Comparison of ENCODE assay signal across 39 cellular contexts in the genomic region with DNA sequence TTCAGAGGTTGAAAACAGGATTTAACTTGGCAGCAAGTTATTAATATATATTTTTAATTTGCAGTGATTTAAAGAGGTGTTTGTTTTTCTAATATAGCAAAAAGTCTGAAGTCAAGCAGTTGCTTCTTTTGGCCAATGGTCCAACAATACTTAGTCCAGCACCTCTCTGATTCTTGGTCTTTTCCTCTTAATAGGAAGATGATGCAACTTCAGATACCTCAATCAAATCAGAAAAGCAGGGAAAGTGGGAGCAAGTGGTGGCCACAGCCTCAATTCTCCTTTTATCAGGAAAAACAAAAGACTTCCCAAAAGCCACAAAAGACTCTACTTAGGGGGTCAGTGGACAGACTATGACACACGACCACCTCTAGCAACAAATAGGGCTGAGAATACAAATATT.
"Had no signal": no experiment of that assay in that cellular context is flagged by ENCODE, and none has a peak within 500 bp of the region (broad histone marks: within the 10 kb centered on the region; RNA-seq: fewer than 3 reads in every experiment).

No MANE protein-coding gene starts in this region.

- H3K4me1 ChIP-seq: adrenal gland, ascending aorta, body of pancreas, breast epithelium had no signal

- H3K9me3 ChIP-seq: adrenal gland, body of pancreas, breast epithelium had no signal

- H3K4me1 Mint-ChIP-seq: activated naive CD4-positive, alpha-beta T cell treated with anti-CD3 and anti-CD28 coated beads, Interleukin-2, amount 10 ng/mL, durations not matched to agents 7 days and 5 days; activated naive CD4-positive, alpha-beta T cell treated with anti-CD3 and anti-CD28 coated beads, Interleukin-2, amount 50 U/mL, for 24 hours; activated naive CD8-positive, alpha-beta T cell treated with anti-CD3 and anti-CD28 coated beads for 36 hours; activated naive CD8-positive, alpha-beta T cell treated with anti-CD3 and anti-CD28 coated beads, Interleukin-2, amount 10 ng/mL, durations not matched to agents 7 days and 5 days; activated naive CD8-positive, alpha-beta T cell treated with anti-CD3 and anti-CD28 coated beads, Interleukin-2, amount 50 U/mL, for 24 hours; activated T-helper 17 cell treated with anti-CD3 and anti-CD28 coated beads, Interleukin-2, amount 50 U/mL, for 72 hours; central memory CD8-positive, alpha-beta T cell had no signal

- H3K27me3 ChIP-seq: adrenal gland, ascending aorta, body of pancreas, brain microvascular endothelial cell, breast epithelium, cardiac muscle cell had no signal

- H3K9me3 Mint-ChIP-seq: activated naive CD4-positive, alpha-beta T cell treated with anti-CD3 and anti-CD28 coated beads for 36 hours; activated naive CD4-positive, alpha-beta T cell treated with anti-CD3 and anti-CD28 coated beads, Interleukin-2, amount 50 U/mL, for 24 hours; activated naive CD4-positive, alpha-beta T cell treated with anti-CD3 and anti-CD28 coated beads, Interleukin-2, amount 50 U/mL, for 72 hours; activated naive CD8-positive, alpha-beta T cell treated with anti-CD3 and anti-CD28 coated beads, Interleukin-2, amount 10 ng/mL, durations not matched to agents 7 days and 5 days; activated T-cell treated with anti-CD3 and anti-CD28 coated beads, Interleukin-2, amount 50 U/mL, for 24 hours; activated T-cell treated with anti-CD3 and anti-CD28 coated beads, Interleukin-2, amount 50 U/mL, for 4 hours; activated T-cell treated with anti-CD3 and anti-CD28 coated beads, Interleukin-2, amount 50 U/mL, for 72 hours; activated T-helper 1 cell treated with anti-CD3 and anti-CD28 coated beads, Interleukin-12 subunit alpha, Interleukin-12 subunit beta, Interleukin-2, Interleukin-4 antibody, amounts not matched to agents 30 ng/mL and 10 ng/mL and 1 ng/mL, durations not matched to agents 14 hours and 24 hours and 36 hours; activated T-helper 17 cell treated with anti-CD3 and anti-CD28 coated beads, Interleukin-2, amount 50 U/mL, for 72 hours; activated T-helper 2 cell treated with anti-CD3 and anti-CD28 coated beads, Interferon-gamma antibody, Interleukin-2, Interleukin-4, amounts not matched to agents 10 μg/mL and 5 μg/mL and 100 μg/mL, durations not matched to agents 14 hours and 24 hours and 36 hours; central memory CD8-positive, alpha-beta T cell had no signal

- H3K27me3 Mint-ChIP-seq: activated naive CD4-positive, alpha-beta T cell treated with anti-CD3 and anti-CD28 coated beads, Interleukin-2, amount 10 ng/mL, durations not matched to agents 7 days and 5 days; activated naive CD4-positive, alpha-beta T cell treated with anti-CD3 and anti-CD28 coated beads, Interleukin-2, amount 50 U/mL, for 24 hours; activated naive CD8-positive, alpha-beta T cell; activated naive CD8-positive, alpha-beta T cell treated with anti-CD3 and anti-CD28 coated beads for 36 hours; activated naive CD8-positive, alpha-beta T cell treated with anti-CD3 and anti-CD28 coated beads, Interleukin-2, amount 10 ng/mL, durations not matched to agents 7 days and 5 days; activated naive CD8-positive, alpha-beta T cell treated with anti-CD3 and anti-CD28 coated beads, Interleukin-2, amount 50 U/mL, for 24 hours; activated T-cell treated with anti-CD3 and anti-CD28 coated beads, Interleukin-2, amount 50 U/mL, for 24 hours; activated T-helper 17 cell treated with anti-CD3 and anti-CD28 coated beads, Interleukin-2, amount 50 U/mL, for 72 hours; brain; central memory CD8-positive, alpha-beta T cell had no signal

- FAIRE-seq: astrocyte, bronchial epithelial cell had no signal

- DNase-seq: activated effector memory CD4-positive, alpha-beta T cell treated with anti-CD3 and anti-CD28 coated beads, Interleukin-2, amount 50 U/mL, for 16 hours; activated effector memory CD4-positive, alpha-beta T cell treated with Interleukin-2 at 50 U/mL for 16 hours; activated gamma-delta T cell; activated gamma-delta T cell treated with Interleukin-2 at 50 U/mL for 16 hours; activated naive CD4-positive, alpha-beta T cell; activated naive CD4-positive, alpha-beta T cell treated with anti-CD3 and anti-CD28 coated beads for 36 hours; activated naive CD4-positive, alpha-beta T cell treated with anti-CD3 and anti-CD28 coated beads, Interleukin-2, amount 10 ng/mL, durations not matched to agents 7 days and 5 days; activated naive CD4-positive, alpha-beta T cell treated with anti-CD3 and anti-CD28 coated beads, Interleukin-2, amount 50 U/mL, for 16 hours; activated naive CD4-positive, alpha-beta T cell treated with Interleukin-2 at 50 U/mL for 16 hours; activated naive CD8-positive, alpha-beta T cell treated with anti-CD3 and anti-CD28 coated beads for 36 hours; activated naive CD8-positive, alpha-beta T cell treated with anti-CD3 and anti-CD28 coated beads, Interleukin-2, amount 10 ng/mL, durations not matched to agents 7 days and 5 days; activated naive CD8-positive, alpha-beta T cell treated with anti-CD3 and anti-CD28 coated beads, Interleukin-2, amount 50 U/mL, for 24 hours; activated T-cell treated with anti-CD3 and anti-CD28 coated beads, Interleukin-2, amount 50 U/mL, for 24 hours; activated T-cell treated with anti-CD3 and anti-CD28 coated beads, Interleukin-2, amount 50 U/mL, for 4 hours; activated T-cell treated with anti-CD3 and anti-CD28 coated beads, Interleukin-2, amount 50 U/mL, for 48 hours; activated T-cell treated with anti-CD3 and anti-CD28 coated beads, Interleukin-2, amount 50 U/mL, for 72 hours; adrenal gland; amniotic stem cell; amygdala; anterior cingulate cortex; aorta; body of pancreas; brain microvascular endothelial cell; caudate nucleus; central memory CD4-positive, alpha-beta T cell; cerebellar nuclear complex had no signal

- H3K27ac Mint-ChIP-seq: activated naive CD4-positive, alpha-beta T cell treated with anti-CD3 and anti-CD28 coated beads for 36 hours; activated naive CD4-positive, alpha-beta T cell treated with anti-CD3 and anti-CD28 coated beads, Interleukin-2, amount 10 ng/mL, durations not matched to agents 7 days and 5 days; activated naive CD4-positive, alpha-beta T cell treated with anti-CD3 and anti-CD28 coated beads, Interleukin-2, amount 50 U/mL, for 24 hours; activated naive CD4-positive, alpha-beta T cell treated with anti-CD3 and anti-CD28 coated beads, Interleukin-2, amount 50 U/mL, for 72 hours; activated naive CD8-positive, alpha-beta T cell; activated naive CD8-positive, alpha-beta T cell treated with anti-CD3 and anti-CD28 coated beads for 36 hours; activated naive CD8-positive, alpha-beta T cell treated with anti-CD3 and anti-CD28 coated beads, Interleukin-2, amount 10 ng/mL, durations not matched to agents 7 days and 5 days; activated naive CD8-positive, alpha-beta T cell treated with anti-CD3 and anti-CD28 coated beads, Interleukin-2, amount 50 U/mL, for 24 hours; activated T-cell treated with anti-CD3 and anti-CD28 coated beads, Interleukin-2, amount 50 U/mL, for 24 hours; activated T-cell treated with anti-CD3 and anti-CD28 coated beads, Interleukin-2, amount 50 U/mL, for 72 hours; activated T-helper 1 cell treated with anti-CD3 and anti-CD28 coated beads, Interleukin-12 subunit alpha, Interleukin-12 subunit beta, Interleukin-2, Interleukin-4 antibody, amounts not matched to agents 30 ng/mL and 10 ng/mL and 1 ng/mL, durations not matched to agents 14 hours and 24 hours and 36 hours; activated T-helper 17 cell treated with anti-CD3 and anti-CD28 coated beads, Interleukin-2, amount 50 U/mL, for 72 hours; activated T-helper 2 cell treated with anti-CD3 and anti-CD28 coated beads, Interferon-gamma antibody, Interleukin-2, Interleukin-4, amounts not matched to agents 10 μg/mL and 5 μg/mL and 100 μg/mL, durations not matched to agents 14 hours and 24 hours and 36 hours; brain had no signal

- H3K27ac ChIP-seq: adrenal gland, ascending aorta, body of pancreas, brain microvascular endothelial cell, breast epithelium, cardiac muscle cell had no signal

- H3K4me3 ChIP-seq: adrenal gland, ascending aorta, body of pancreas, breast epithelium, cardiac muscle cell had no signal

- ATAC-seq: activated naive CD4-positive, alpha-beta T cell treated with anti-CD3 and anti-CD28 coated beads, Interleukin-2, amount 50 U/mL, for 72 hours; activated naive CD8-positive, alpha-beta T cell treated with anti-CD3 and anti-CD28 coated beads, Interleukin-2, amount 50 U/mL, for 24 hours; activated T-cell treated with anti-CD3 and anti-CD28 coated beads, Interleukin-2, amount 50 U/mL, for 4 hours; activated T-cell treated with anti-CD3 and anti-CD28 coated beads, Interleukin-2, amount 50 U/mL, for 72 hours; activated T-helper 17 cell treated with anti-CD3 and anti-CD28 coated beads, Interleukin-2, amount 50 U/mL, for 72 hours; body of pancreas had no signal

- H3K4me3 Mint-ChIP-seq: activated naive CD4-positive, alpha-beta T cell treated with anti-CD3 and anti-CD28 coated beads for 36 hours; activated naive CD4-positive, alpha-beta T cell treated with anti-CD3 and anti-CD28 coated beads, Interleukin-2, amount 10 ng/mL, durations not matched to agents 7 days and 5 days; activated naive CD4-positive, alpha-beta T cell treated with anti-CD3 and anti-CD28 coated beads, Interleukin-2, amount 50 U/mL, for 24 hours; activated naive CD8-positive, alpha-beta T cell; activated naive CD8-positive, alpha-beta T cell treated with anti-CD3 and anti-CD28 coated beads for 36 hours; activated naive CD8-positive, alpha-beta T cell treated with anti-CD3 and anti-CD28 coated beads, Interleukin-2, amount 10 ng/mL, durations not matched to agents 7 days and 5 days; activated naive CD8-positive, alpha-beta T cell treated with anti-CD3 and anti-CD28 coated beads, Interleukin-2, amount 50 U/mL, for 24 hours; activated T-cell treated with anti-CD3 and anti-CD28 coated beads, Interleukin-2, amount 50 U/mL, for 24 hours; activated T-cell treated with anti-CD3 and anti-CD28 coated beads, Interleukin-2, amount 50 U/mL, for 4 hours; activated T-cell treated with anti-CD3 and anti-CD28 coated beads, Interleukin-2, amount 50 U/mL, for 72 hours; activated T-helper 1 cell treated with anti-CD3 and anti-CD28 coated beads, Interleukin-12 subunit alpha, Interleukin-12 subunit beta, Interleukin-2, Interleukin-4 antibody, amounts not matched to agents 30 ng/mL and 10 ng/mL and 1 ng/mL, durations not matched to agents 14 hours and 24 hours and 36 hours; activated T-helper 17 cell treated with anti-CD3 and anti-CD28 coated beads, Interleukin-2, amount 50 U/mL, for 72 hours; brain; central memory CD8-positive, alpha-beta T cell had no signal

- H3K36me3 Mint-ChIP-seq: activated naive CD4-positive, alpha-beta T cell treated with anti-CD3 and anti-CD28 coated beads, Interleukin-2, amount 10 ng/mL, durations not matched to agents 7 days and 5 days had no signal

- H3K36me3 ChIP-seq: adrenal gland, brain microvascular endothelial cell, breast epithelium, cardiac muscle cell had no signal
